Comparison of ENCODE assay signal across 1 cellular context in the genomic region with DNA sequence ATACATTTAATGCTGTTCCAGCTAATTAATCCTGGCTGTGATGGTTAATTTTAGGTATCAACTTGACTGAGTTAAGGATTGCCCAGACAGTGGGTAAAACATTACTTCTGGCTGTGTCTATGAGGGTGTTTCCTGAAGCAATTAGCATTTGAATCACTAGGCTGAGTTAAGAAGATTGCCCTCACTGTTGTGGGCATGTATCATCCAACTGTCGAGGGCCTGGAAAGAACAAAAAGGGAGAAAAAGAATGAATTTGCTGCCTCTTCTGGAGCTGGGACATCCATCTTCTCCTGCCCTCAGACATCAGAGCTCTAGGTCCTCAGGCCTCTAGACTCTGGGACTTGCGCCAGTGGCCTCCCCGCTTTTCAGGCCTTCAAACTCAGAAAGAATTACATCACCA.
TF ChIP-seq lines count a peak whose summit lies in the region.

No MANE protein-coding gene starts in this region.

TF ChIP-seq in H1, 55 proteins besides CTCF, POLR2A, EP300 and RAD21:
- TF ChIP-seq NANOG (IDR thresholded peaks at IDR 0.05; ENCODE audit: insufficient read depth, low read depth, low read length, poor library complexity, severe bottlenecking) (peak; percentile 58), CBX5 (IDR thresholded peaks at IDR 0.05; ENCODE audit: low read depth, low read length) (no peak)
